In the genomic region with DNA sequence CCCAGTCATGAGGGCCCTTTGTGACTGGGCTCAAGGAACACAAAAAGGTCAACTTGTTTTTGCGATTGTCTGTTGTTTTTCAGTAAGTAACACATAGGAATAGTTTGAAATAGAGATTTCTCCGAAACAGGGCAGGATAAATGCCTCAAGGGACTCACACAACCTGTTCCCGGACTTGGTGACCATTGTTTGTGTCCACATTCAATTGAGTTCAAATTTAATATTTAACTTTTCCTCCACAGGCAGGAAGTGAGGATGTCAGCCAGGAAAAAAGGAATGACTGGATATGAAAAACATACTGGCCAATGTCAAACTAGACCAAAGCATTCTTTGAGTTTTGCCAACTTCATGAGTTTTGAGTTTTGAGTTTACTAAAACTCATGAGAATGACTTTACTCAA, we compare ENCODE assay signal across 1 cellular context.
TF ChIP-seq lines count a peak whose summit lies in the region.

No MANE protein-coding gene starts in this region.

TF ChIP-seq in WTC11, 78 proteins besides CTCF, POLR2A, EP300 and RAD21 (continued from another document):
- TF ChIP-seq, protein P1, sequence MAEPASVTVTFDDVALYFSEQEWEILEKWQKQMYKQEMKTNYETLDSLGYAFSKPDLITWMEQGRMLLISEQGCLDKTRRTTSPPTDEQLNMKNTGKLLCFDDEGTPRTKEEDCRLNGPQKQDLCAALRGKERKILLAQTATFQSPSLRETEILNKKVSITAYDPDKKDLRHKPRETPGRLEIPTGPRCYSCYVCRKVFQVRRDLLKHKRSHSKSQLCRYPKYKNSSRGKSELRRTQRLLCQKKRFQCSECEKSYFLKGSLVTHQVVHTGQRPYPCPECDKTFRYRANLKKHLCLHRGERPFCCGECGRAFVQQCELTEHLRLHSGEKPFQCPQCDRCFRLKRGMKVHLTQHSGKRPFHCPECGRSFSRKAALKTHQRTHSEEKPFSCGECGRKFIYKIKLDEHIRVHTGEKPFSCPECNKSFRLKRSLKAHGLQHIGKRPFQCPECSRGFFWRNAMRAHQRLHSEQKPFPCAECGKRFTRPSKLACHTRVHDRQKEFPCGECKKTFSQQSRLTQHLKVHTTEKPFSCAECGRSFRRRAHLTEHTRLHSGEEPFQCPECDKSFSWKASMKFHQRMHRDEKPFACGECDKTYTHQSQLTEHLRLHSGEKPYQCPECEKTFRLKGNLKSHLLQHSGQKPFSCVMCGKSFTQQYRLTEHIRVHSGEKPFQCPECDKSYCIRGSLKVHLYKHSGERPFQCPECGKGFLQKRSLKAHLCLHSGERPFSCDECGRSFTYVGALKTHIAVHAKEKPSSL (CRISPR knock-in tag; conservative IDR thresholded peaks at IDR 0.05), result no peak
- TF ChIP-seq, protein P2, sequence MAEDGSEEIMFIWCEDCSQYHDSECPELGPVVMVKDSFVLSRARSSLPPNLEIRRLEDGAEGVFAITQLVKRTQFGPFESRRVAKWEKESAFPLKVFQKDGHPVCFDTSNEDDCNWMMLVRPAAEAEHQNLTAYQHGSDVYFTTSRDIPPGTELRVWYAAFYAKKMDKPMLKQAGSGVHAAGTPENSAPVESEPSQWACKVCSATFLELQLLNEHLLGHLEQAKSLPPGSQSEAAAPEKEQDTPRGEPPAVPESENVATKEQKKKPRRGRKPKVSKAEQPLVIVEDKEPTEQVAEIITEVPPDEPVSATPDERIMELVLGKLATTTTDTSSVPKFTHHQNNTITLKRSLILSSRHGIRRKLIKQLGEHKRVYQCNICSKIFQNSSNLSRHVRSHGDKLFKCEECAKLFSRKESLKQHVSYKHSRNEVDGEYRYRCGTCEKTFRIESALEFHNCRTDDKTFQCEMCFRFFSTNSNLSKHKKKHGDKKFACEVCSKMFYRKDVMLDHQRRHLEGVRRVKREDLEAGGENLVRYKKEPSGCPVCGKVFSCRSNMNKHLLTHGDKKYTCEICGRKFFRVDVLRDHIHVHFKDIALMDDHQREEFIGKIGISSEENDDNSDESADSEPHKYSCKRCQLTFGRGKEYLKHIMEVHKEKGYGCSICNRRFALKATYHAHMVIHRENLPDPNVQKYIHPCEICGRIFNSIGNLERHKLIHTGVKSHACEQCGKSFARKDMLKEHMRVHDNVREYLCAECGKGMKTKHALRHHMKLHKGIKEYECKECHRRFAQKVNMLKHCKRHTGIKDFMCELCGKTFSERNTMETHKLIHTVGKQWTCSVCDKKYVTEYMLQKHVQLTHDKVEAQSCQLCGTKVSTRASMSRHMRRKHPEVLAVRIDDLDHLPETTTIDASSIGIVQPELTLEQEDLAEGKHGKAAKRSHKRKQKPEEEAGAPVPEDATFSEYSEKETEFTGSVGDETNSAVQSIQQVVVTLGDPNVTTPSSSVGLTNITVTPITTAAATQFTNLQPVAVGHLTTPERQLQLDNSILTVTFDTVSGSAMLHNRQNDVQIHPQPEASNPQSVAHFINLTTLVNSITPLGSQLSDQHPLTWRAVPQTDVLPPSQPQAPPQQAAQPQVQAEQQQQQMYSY (CRISPR knock-in tag; IDR thresholded peaks at IDR 0.05), result no peak
- TF ChIP-seq GRHL2 (CRISPR knock-in tag; IDR thresholded peaks at IDR 0.05; ENCODE audit: insufficient replicate concordance, severe bottlenecking), result no peak
- TF ChIP-seq, protein P3, sequence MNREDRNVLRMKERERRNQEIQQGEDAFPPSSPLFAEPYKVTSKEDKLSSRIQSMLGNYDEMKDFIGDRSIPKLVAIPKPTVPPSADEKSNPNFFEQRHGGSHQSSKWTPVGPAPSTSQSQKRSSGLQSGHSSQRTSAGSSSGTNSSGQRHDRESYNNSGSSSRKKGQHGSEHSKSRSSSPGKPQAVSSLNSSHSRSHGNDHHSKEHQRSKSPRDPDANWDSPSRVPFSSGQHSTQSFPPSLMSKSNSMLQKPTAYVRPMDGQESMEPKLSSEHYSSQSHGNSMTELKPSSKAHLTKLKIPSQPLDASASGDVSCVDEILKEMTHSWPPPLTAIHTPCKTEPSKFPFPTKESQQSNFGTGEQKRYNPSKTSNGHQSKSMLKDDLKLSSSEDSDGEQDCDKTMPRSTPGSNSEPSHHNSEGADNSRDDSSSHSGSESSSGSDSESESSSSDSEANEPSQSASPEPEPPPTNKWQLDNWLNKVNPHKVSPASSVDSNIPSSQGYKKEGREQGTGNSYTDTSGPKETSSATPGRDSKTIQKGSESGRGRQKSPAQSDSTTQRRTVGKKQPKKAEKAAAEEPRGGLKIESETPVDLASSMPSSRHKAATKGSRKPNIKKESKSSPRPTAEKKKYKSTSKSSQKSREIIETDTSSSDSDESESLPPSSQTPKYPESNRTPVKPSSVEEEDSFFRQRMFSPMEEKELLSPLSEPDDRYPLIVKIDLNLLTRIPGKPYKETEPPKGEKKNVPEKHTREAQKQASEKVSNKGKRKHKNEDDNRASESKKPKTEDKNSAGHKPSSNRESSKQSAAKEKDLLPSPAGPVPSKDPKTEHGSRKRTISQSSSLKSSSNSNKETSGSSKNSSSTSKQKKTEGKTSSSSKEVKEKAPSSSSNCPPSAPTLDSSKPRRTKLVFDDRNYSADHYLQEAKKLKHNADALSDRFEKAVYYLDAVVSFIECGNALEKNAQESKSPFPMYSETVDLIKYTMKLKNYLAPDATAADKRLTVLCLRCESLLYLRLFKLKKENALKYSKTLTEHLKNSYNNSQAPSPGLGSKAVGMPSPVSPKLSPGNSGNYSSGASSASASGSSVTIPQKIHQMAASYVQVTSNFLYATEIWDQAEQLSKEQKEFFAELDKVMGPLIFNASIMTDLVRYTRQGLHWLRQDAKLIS (CRISPR knock-in tag; IDR thresholded peaks at IDR 0.05; ENCODE audit: borderline replicate concordance), result no peak
